ENCODE assay signal across 17 cellular contexts in the genomic region with DNA sequence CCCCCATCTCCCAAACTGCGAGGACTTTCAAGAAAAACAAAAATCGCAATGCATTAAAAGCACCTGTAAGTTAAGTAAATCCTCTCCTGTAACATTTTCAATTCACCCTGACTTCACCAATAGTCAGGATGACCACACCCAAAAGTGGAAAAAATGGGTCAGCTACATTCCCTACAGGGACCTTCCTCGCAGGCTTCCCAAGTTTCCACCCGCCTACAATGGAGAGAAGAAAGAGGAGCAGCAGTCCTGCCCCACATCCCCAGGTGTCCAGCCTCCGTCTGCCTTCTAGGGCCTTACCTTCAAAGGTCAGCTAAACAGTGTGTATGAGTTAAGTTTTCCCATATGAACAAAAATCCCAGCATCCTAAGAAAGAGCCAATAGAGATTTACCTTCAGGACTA. TPM values are rescaled to one million over a fixed set of nuclear protein-coding genes. Genes with fewer than 3 reads are reported as not detected.
DNase-seq lines count a peak whose midpoint lies in the region; ATAC-seq and TF ChIP-seq lines count a peak whose summit lies in the region.
"Had no signal": no experiment of that assay in that cellular context is flagged by ENCODE, and none has a peak within 500 bp of the region (broad histone marks: within the 10 kb centered on the region; RNA-seq: fewer than 3 reads in every experiment).

No MANE protein-coding gene starts in this region.

- H3K9me3 ChIP-seq in CD8-positive, alpha-beta T cell (ENCODE audit: low read length): no peaks in the 10 kb centered on the region
- H3K9me3 ChIP-seq: pancreas had no signal

- POLR2A ChIA-PET in activated CD4-positive, alpha-beta memory T cell treated with anti-CD3 and anti-CD28 coated beads for 36 hours (lab: Charles Lee): no interaction called here
- POLR2A ChIA-PET in activated CD4-positive, alpha-beta memory T cell treated with anti-CD3 and anti-CD28 coated beads, Interleukin-2, amount 10 ng/mL, durations not matched to agents 7 days and 5 days (lab: Charles Lee): interaction anchor here (0.8 to 1.7 kb wide), 3 partner anchors 8 to 45 kb away, joined by 3 to 5 read pairs (median 4); a partner anchor contains a TSS
- POLR2A ChIA-PET in CD8-positive, alpha-beta T cell (lab: Charles Lee): interaction anchor here (1.2 to 1.8 kb wide), 2 partner anchors 14 to 21 kb away, joined by 3 to 4 read pairs; no protein-coding TSS in a partner anchor
- POLR2A ChIA-PET in activated B cell treated with CpG ODN at 0.5 μM for 24 hours (lab: Charles Lee): interaction anchor here (0.7 to 2.2 kb wide), 7 partner anchors 9 to 173 kb away, joined by 3 to 12 read pairs (median 4); a partner anchor contains a TSS

- peaks cover 6% of the 10 kb centered on the region for H3K36me3 Mint-ChIP-seq in activated CD4-positive, alpha-beta memory T cell treated with anti-CD3 and anti-CD28 coated beads for 36 hours
- H3K36me3 Mint-ChIP-seq in activated CD4-positive, alpha-beta memory T cell treated with anti-CD3 and anti-CD28 coated beads, Interleukin-2, amount 10 ng/mL, durations not matched to agents 7 days and 5 days (ENCODE audit: low read depth): peaks cover 55% of the 10 kb centered on the region
- H3K36me3 Mint-ChIP-seq in CD8-positive, alpha-beta T cell: peaks cover 40% of the 10 kb centered on the region
- H3K36me3 Mint-ChIP-seq in activated B cell treated with CpG ODN at 0.5 μM for 24 hours (ENCODE audit: low read depth) (peaks cover 46% of the 10 kb centered on the region), nephron (ENCODE audit: low read depth) (peaks cover 8% of the 10 kb centered on the region)

- no peak for TF ChIP-seq CTCF in CD8-positive, alpha-beta T cell (IDR thresholded peaks at IDR 0.05)
- TF ChIP-seq CTCF in activated B cell treated with CpG ODN at 0.5 μM for 24 hours (IDR thresholded peaks at IDR 0.05): no peak
- no peak for TF ChIP-seq CTCF in nephron (IDR thresholded peaks at IDR 0.05; ENCODE audit: unreplicated experiment in 3 of 3)
- no peak for TF ChIP-seq CTCF in omental fat pad (IDR thresholded peaks at IDR 0.05)

- CTCF ChIA-PET in activated CD4-positive, alpha-beta memory T cell treated with anti-CD3 and anti-CD28 coated beads for 36 hours (lab: Charles Lee): interaction anchor here (0.9 kb wide), 1 partner anchor 197 kb away, joined by 4 read pairs; no protein-coding TSS in a partner anchor
- CTCF ChIA-PET in activated CD4-positive, alpha-beta memory T cell treated with anti-CD3 and anti-CD28 coated beads, Interleukin-2, amount 10 ng/mL, durations not matched to agents 7 days and 5 days (lab: Charles Lee): interaction anchor here (1.1 to 1.3 kb wide), 2 partner anchors 151 to 198 kb away, joined by 3 read pairs; no protein-coding TSS in a partner anchor
- CTCF ChIA-PET in CD8-positive, alpha-beta T cell (lab: Charles Lee): interaction anchor here (1.3 kb wide), 1 partner anchor 198 kb away, joined by 3 read pairs; no protein-coding TSS in a partner anchor
- CTCF ChIA-PET in activated B cell treated with CpG ODN at 0.5 μM for 24 hours (lab: Charles Lee): interaction anchor here (1.6 kb wide), 1 partner anchor 198 kb away, joined by 5 read pairs; no protein-coding TSS in a partner anchor

- no peak overlapping the region for H3K4me3 ChIP-seq in CD8-positive, alpha-beta T cell (ENCODE audit: low read depth, low read length)
- H3K4me3 ChIP-seq: pancreas had no signal

- H3K36me3 ChIP-seq in CD8-positive, alpha-beta T cell (ENCODE audit: insufficient read depth, low read length): no peaks in the 10 kb centered on the region
- H3K36me3 ChIP-seq: pancreas had no signal

- H3K27me3 Mint-ChIP-seq in activated CD4-positive, alpha-beta memory T cell treated with anti-CD3 and anti-CD28 coated beads for 36 hours: no peaks in the 10 kb centered on the region
- no peaks in the 10 kb centered on the region for H3K27me3 Mint-ChIP-seq in activated CD4-positive, alpha-beta memory T cell treated with anti-CD3 and anti-CD28 coated beads, Interleukin-2, amount 10 ng/mL, durations not matched to agents 7 days and 5 days
- no peaks in the 10 kb centered on the region for H3K27me3 Mint-ChIP-seq in CD8-positive, alpha-beta T cell (ENCODE audit: low read depth)
- no peaks in the 10 kb centered on the region for H3K27me3 Mint-ChIP-seq in activated B cell treated with CpG ODN at 0.5 μM for 24 hours
- H3K27me3 Mint-ChIP-seq in nephron (ENCODE audit: low read depth): no peaks in the 10 kb centered on the region
- H3K27me3 Mint-ChIP-seq: activated CD8-positive, alpha-beta memory T cell treated with anti-CD3 and anti-CD28 coated beads, Interleukin-2, amount 10 ng/mL, durations not matched to agents 7 days and 5 days; activated naive CD8-positive, alpha-beta T cell treated with anti-CD3 and anti-CD28 coated beads for 36 hours had no signal

- intact Hi-C loops in activated CD4-positive, alpha-beta memory T cell treated with anti-CD3 and anti-CD28 coated beads for 36 hours (cut with micrococcal nuclease): no loop called here
- intact Hi-C loops in CD8-positive, alpha-beta T cell (cut with DNase I, micrococcal nuclease): no loop called here
- intact Hi-C loops in activated B cell treated with CpG ODN at 0.5 μM for 24 hours (cut with micrococcal nuclease): loop anchor here (1.0 kb wide), 1 partner anchor 11 kb away; no protein-coding TSS in a partner anchor

- no peaks in the 10 kb centered on the region for H3K27me3 ChIP-seq in CD8-positive, alpha-beta T cell (ENCODE audit: insufficient read depth, low read length)
- H3K27me3 ChIP-seq: pancreas had no signal

- no peak overlapping the region for H3K27ac ChIP-seq in CD8-positive, alpha-beta T cell (ENCODE audit: low read depth, low read length)
- H3K27ac ChIP-seq: pancreas had no signal

- no peak for ATAC-seq in CD8-positive, alpha-beta T cell
- ATAC-seq in activated B cell treated with CpG ODN at 0.5 μM for 24 hours (ENCODE audit: low read depth) (no peak), omental fat pad (ENCODE audit: low FRiP score) (no peak), HG03280 (IDR thresholded peaks at IDR 0.05; ENCODE audit: unreplicated experiment) (no peak)
- ATAC-seq: activated CD8-positive, alpha-beta memory T cell treated with anti-CD3 and anti-CD28 coated beads, Interleukin-2, amount 10 ng/mL, durations not matched to agents 7 days and 5 days had no signal

- no peaks in the 10 kb centered on the region for H3K9me3 Mint-ChIP-seq in activated CD4-positive, alpha-beta memory T cell treated with anti-CD3 and anti-CD28 coated beads for 36 hours
- no peaks in the 10 kb centered on the region for H3K9me3 Mint-ChIP-seq in activated CD4-positive, alpha-beta memory T cell treated with anti-CD3 and anti-CD28 coated beads, Interleukin-2, amount 10 ng/mL, durations not matched to agents 7 days and 5 days
- no peaks in the 10 kb centered on the region for H3K9me3 Mint-ChIP-seq in CD8-positive, alpha-beta T cell
- no peaks in the 10 kb centered on the region for H3K9me3 Mint-ChIP-seq in activated B cell treated with CpG ODN at 0.5 μM for 24 hours
- no peaks in the 10 kb centered on the region for H3K9me3 Mint-ChIP-seq in nephron
- H3K9me3 Mint-ChIP-seq: activated naive CD8-positive, alpha-beta T cell treated with anti-CD3 and anti-CD28 coated beads for 36 hours had no signal

- peak overlapping the region; percentile 19 for H3K27ac Mint-ChIP-seq in activated CD4-positive, alpha-beta memory T cell treated with anti-CD3 and anti-CD28 coated beads for 36 hours
- H3K27ac Mint-ChIP-seq in activated CD4-positive, alpha-beta memory T cell treated with anti-CD3 and anti-CD28 coated beads, Interleukin-2, amount 10 ng/mL, durations not matched to agents 7 days and 5 days: no peak overlapping the region
- peak overlapping the region; percentile 83 for H3K27ac Mint-ChIP-seq in CD8-positive, alpha-beta T cell
- H3K27ac Mint-ChIP-seq in activated B cell treated with CpG ODN at 0.5 μM for 24 hours (peak overlapping the region; percentile 80), nephron (peak overlapping the region; percentile 45 to 90 (median 53))

- peaks cover 64% of the 10 kb centered on the region for H3K4me1 Mint-ChIP-seq in activated CD4-positive, alpha-beta memory T cell treated with anti-CD3 and anti-CD28 coated beads for 36 hours (ENCODE audit: low read depth)
- peaks cover 56% of the 10 kb centered on the region for H3K4me1 Mint-ChIP-seq in activated CD4-positive, alpha-beta memory T cell treated with anti-CD3 and anti-CD28 coated beads, Interleukin-2, amount 10 ng/mL, durations not matched to agents 7 days and 5 days
- peaks cover 90% of the 10 kb centered on the region for H3K4me1 Mint-ChIP-seq in CD8-positive, alpha-beta T cell (ENCODE audit: low read depth)
- H3K4me1 Mint-ChIP-seq in activated B cell treated with CpG ODN at 0.5 μM for 24 hours (peaks cover 94% of the 10 kb centered on the region), nephron (peaks cover 26% of the 10 kb centered on the region)

- H3K4me3 Mint-ChIP-seq in activated CD4-positive, alpha-beta memory T cell treated with anti-CD3 and anti-CD28 coated beads for 36 hours: no peak overlapping the region
- no peak overlapping the region for H3K4me3 Mint-ChIP-seq in activated CD4-positive, alpha-beta memory T cell treated with anti-CD3 and anti-CD28 coated beads, Interleukin-2, amount 10 ng/mL, durations not matched to agents 7 days and 5 days
- H3K4me3 Mint-ChIP-seq in CD8-positive, alpha-beta T cell: no peak overlapping the region
- peak overlapping the region; percentile 36 for H3K4me3 Mint-ChIP-seq in activated B cell treated with CpG ODN at 0.5 μM for 24 hours
- peak overlapping the region in 1 of 3 experiments; percentile 38 for H3K4me3 Mint-ChIP-seq in nephron
- H3K4me3 Mint-ChIP-seq: activated CD8-positive, alpha-beta memory T cell treated with anti-CD3 and anti-CD28 coated beads, Interleukin-2, amount 10 ng/mL, durations not matched to agents 7 days and 5 days; activated naive CD8-positive, alpha-beta T cell treated with anti-CD3 and anti-CD28 coated beads for 36 hours had no signal

- H3K4me1 ChIP-seq in CD8-positive, alpha-beta T cell (ENCODE audit: insufficient read depth, low read length): peaks cover 33% of the 10 kb centered on the region

- no peak for DNase-seq in activated CD4-positive, alpha-beta memory T cell treated with anti-CD3 and anti-CD28 coated beads for 36 hours
- no peak for DNase-seq in activated CD4-positive, alpha-beta memory T cell treated with anti-CD3 and anti-CD28 coated beads, Interleukin-2, amount 10 ng/mL, durations not matched to agents 7 days and 5 days
- DNase-seq in CD8-positive, alpha-beta T cell: no peak
- DNase-seq in activated B cell treated with CpG ODN at 0.5 μM for 24 hours (no peak), omental fat pad (ENCODE audit: low spot score) (no peak)
- no peak for DNase-seq in effector CD4-positive, alpha-beta T cell
- DNase-seq: activated CD8-positive, alpha-beta memory T cell treated with anti-CD3 and anti-CD28 coated beads, Interleukin-2, amount 10 ng/mL, durations not matched to agents 7 days and 5 days; activated naive CD8-positive, alpha-beta T cell treated with anti-CD3 and anti-CD28 coated beads for 36 hours; EL; kidney glomerular epithelial cell; NCI-H1105 treated with DMSO at 0.1 percent for 48 hours; NCI-H2171 treated with DMSO at 0.1 percent for 48 hours; NCI-H774; pancreas; stimulated activated naive CD4-positive, alpha-beta T cell treated with Interleukin-2 at 50 U/mL for 16 hours had no signal

RNA-seq across cellular contexts. Expression of a gene that starts 12.6 kb away (rescaled TPM):
- 10 to 100 TPM; 48.1 to 50.9 TPM for total RNA-seq in activated CD4-positive, alpha-beta memory T cell treated with anti-CD3 and anti-CD28 coated beads for 36 hours
- 10 to 100 TPM; 77.2 to 78.5 TPM for total RNA-seq in activated CD4-positive, alpha-beta memory T cell treated with anti-CD3 and anti-CD28 coated beads, Interleukin-2, amount 10 ng/mL, durations not matched to agents 7 days and 5 days
- 1 to 10 TPM; 7.9 to 9.3 TPM for total RNA-seq in CD8-positive, alpha-beta T cell
- total RNA-seq in activated B cell treated with CpG ODN at 0.5 μM for 24 hours: 65.5 and 66.2 TPM in 2 replicates
- total RNA-seq in omental fat pad: 10 to 100 TPM; 16.9 to 53.1 (median 28.9) TPM
